ENCODE assay signal across 8 cellular contexts in genomic region chr15:90352109-90352893, GRCh38. TPM values are rescaled to one million over a fixed set of nuclear protein-coding genes. Genes with fewer than 3 reads are reported as not detected.
DNase-seq lines count a peak whose midpoint lies in the region; TF ChIP-seq lines count a peak whose summit lies in the region.

TSS of gene ZNF774 (plus strand) at chr15:90352284. CDS start at chr15:90354661, 2,377 bp downstream.

- intact Hi-C loops in activated naive CD4-positive, alpha-beta T cell treated with anti-CD3 and anti-CD28 coated beads for 36 hours (cut with micrococcal nuclease), result loop anchor here (1.0 kb wide), 1 partner anchor 36 kb away; the partner anchor contains the start of gene IQGAP1

- peak within 1 kb of the TSS; percentile 32 for H3K27ac ChIP-seq in SJSA1
- H3K27ac ChIP-seq in temporal lobe (ENCODE audit: low read depth, low read length), result peak within 1 kb of the TSS; percentile 2

- no peak for TF ChIP-seq CTCF in HFF-Myc (IDR thresholded peaks at IDR 0.05; ENCODE audit: low read depth, low read length, missing control alignments)

- H3K36me3 ChIP-seq in SJSA1, result no peaks in the 10 kb centered on the region

- peaks cover 2% of the 10 kb centered on the region for H3K4me1 Mint-ChIP-seq in activated naive CD4-positive, alpha-beta T cell treated with anti-CD3 and anti-CD28 coated beads for 36 hours (ENCODE audit: low read depth)

- peak within 1 kb of the TSS; percentile 53 for H3K27ac Mint-ChIP-seq in activated naive CD4-positive, alpha-beta T cell treated with anti-CD3 and anti-CD28 coated beads for 36 hours

- no peaks in the 10 kb centered on the region for H3K9me3 ChIP-seq in SJSA1 (replicated peaks)

- no peaks in the 10 kb centered on the region for H3K9me3 Mint-ChIP-seq in activated naive CD4-positive, alpha-beta T cell treated with anti-CD3 and anti-CD28 coated beads for 36 hours

- peaks cover 7% of the 10 kb centered on the region for H3K4me1 ChIP-seq in SJSA1 (replicated peaks)

- H3K36me3 Mint-ChIP-seq in activated naive CD4-positive, alpha-beta T cell treated with anti-CD3 and anti-CD28 coated beads for 36 hours (ENCODE audit: low read depth), result no peaks in the 10 kb centered on the region

- H3K27me3 ChIP-seq in SJSA1 (replicated peaks), result no peaks in the 10 kb centered on the region

- CTCF ChIA-PET in activated naive CD4-positive, alpha-beta T cell treated with anti-CD3 and anti-CD28 coated beads for 36 hours (lab: Charles Lee), result interaction anchor here (0.7 to 1.3 kb wide), 2 partner anchors 9 to 49 kb away, joined by 3 to 10 read pairs; no protein-coding TSS in a partner anchor

- peak within 1 kb of the TSS; percentile 88 for H3K4me3 Mint-ChIP-seq in activated naive CD4-positive, alpha-beta T cell treated with anti-CD3 and anti-CD28 coated beads for 36 hours

- H3K4me3 ChIP-seq in HFF-Myc (replicated peaks; ENCODE audit: low read depth, low read length) (peak within 1 kb of the TSS; percentile 57), SJSA1 (peak within 1 kb of the TSS; percentile 54)

- DNase-seq in GM03348 (ENCODE audit: low spot score) (peak; percentile 99), HFF-Myc (ENCODE audit: extremely low read depth, low read depth) (peak; percentile 95), MV-4-11 (lab: John Stamatoyannopoulos, UW) (peak; percentile 93), SJSA1 (ENCODE audit: low read depth in 1 of 2, low spot score in 2 of 2) (peak; percentile 93 to 95), glomerular endothelial cell (ENCODE audit: extremely low read depth, low read depth, low spot score) (peak; percentile 93), occipital lobe (lab: John Stamatoyannopoulos, UW) (peak; percentile 89)
- DNase-seq in activated naive CD4-positive, alpha-beta T cell treated with anti-CD3 and anti-CD28 coated beads for 36 hours, result peak; percentile 94

- no peaks in the 10 kb centered on the region for H3K27me3 Mint-ChIP-seq in activated naive CD4-positive, alpha-beta T cell treated with anti-CD3 and anti-CD28 coated beads for 36 hours (ENCODE audit: low read depth)

RNA-seq across cellular contexts. Expression of gene ZNF774, which starts in this region (rescaled TPM):
- 0.66 and 4.1 TPM in 2 replicates for total RNA-seq in SJSA1 (2014; rRNA removed; shearing (Covaris generic))
- total RNA-seq in activated naive CD4-positive, alpha-beta T cell treated with anti-CD3 and anti-CD28 coated beads for 36 hours, result under 1 TPM; 0.84 to 0.95 TPM
- total RNA-seq in glomerular endothelial cell (1.3 and 1.6 TPM in 2 replicates), occipital lobe (6.1 TPM), temporal lobe (6.9 TPM)

Comparison
In these comparisons a context has a peak if more than half of its experiments do, and no peak if none do; other contexts are left out.
1. Peak in every context shown above with its lines: DNase-seq, H3K4me3 ChIP-seq and H3K27ac ChIP-seq.
2. Peak in DNase-seq in activated naive CD4-positive, alpha-beta T cell treated with anti-CD3 and anti-CD28 coated beads for 36 hours; RNA of the gene not detected or under 1 TPM.